8 cellular contexts compared by ENCODE assay signal in the genomic region with DNA sequence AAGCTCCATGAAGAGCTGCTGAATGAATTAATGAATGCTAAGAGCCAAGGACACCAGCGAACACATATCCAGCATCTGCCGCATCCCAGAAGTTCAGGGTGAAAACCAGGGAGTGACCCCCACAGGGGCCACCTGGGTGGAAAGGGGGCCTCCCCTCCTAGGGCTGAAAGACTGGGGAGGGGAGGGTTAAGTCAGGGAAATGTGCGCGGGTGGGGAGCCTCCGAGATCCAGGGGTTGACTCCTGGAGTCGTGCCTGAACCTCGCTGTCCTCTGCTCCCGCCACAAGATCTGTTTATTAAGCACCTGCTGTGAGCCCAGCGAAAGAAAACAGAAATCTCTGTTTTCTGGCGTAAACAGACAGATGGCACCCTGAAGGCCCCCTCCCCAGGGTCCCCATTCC. TPM values are rescaled to one million over a fixed set of nuclear protein-coding genes. Genes with fewer than 3 reads are reported as not detected.
DNase-seq lines count a peak whose midpoint lies in the region; ATAC-seq, FAIRE-seq and TF ChIP-seq lines count a peak whose summit lies in the region.
"Not testable (repeated sequence)": the region's sequence is repeated elsewhere in the genome, so short reads cannot be mapped to it uniquely, and the experiment has no call there.

No MANE protein-coding gene starts in this region.

- H3K4me2 ChIP-seq in Loucy (ENCODE audit: low read depth, low read length, poor library complexity, severe bottlenecking) (peak overlapping the region; percentile 93), HepG2 (ENCODE audit: low read depth, low read length) (peak overlapping the region; percentile 65), trophoblast cell (ENCODE audit: low read length) (peak overlapping the region; percentile 96)
- H3K4me2 ChIP-seq in GM12878 (ENCODE audit: control insufficient read depth, insufficient read depth): not testable (repeated sequence)

- CTCF ChIA-PET in CD4-positive, alpha-beta memory T cell (lab: Charles Lee; ENCODE audit: partially characterized antibody): interaction anchor here (1.6 kb wide), 1 partner anchor 58 kb away, joined by 5 read pairs; a partner anchor contains a TSS
- CTCF ChIA-PET in activated B cell treated with CpG ODN at 0.5 μM for 24 hours (lab: Charles Lee); HepG2 (lab: Yijun Ruan, JAX; ENCODE audit: low intra/inter-chr PET ratio, low total read pairs): not testable (repeated sequence)
- CTCF ChIA-PET in GM12878 (lab: Yijun Ruan, JAX): interaction anchor here (0.8 to 2.4 kb wide), 2 partner anchors 58 to 419 kb away, joined by 3 to 7 read pairs; a partner anchor contains a TSS

- peak overlapping the region; percentile 59 for H3K27ac ChIP-seq in CD4-positive, alpha-beta memory T cell (ENCODE audit: low read depth, low read length)
- not testable (repeated sequence) for H3K27ac ChIP-seq in GM12878 (ENCODE audit: control insufficient read depth, insufficient read depth); HepG2 (ENCODE audit: extremely low read length, insufficient read depth, low read length); trophoblast cell (ENCODE audit: low read depth, low read length)
- H3K27ac ChIP-seq in tibial artery: peak overlapping the region; percentile 82 to 85

- H3K27ac Mint-ChIP-seq in CD4-positive, alpha-beta memory T cell: peak overlapping the region; percentile 36 to 94 (median 87)
- peak overlapping the region; percentile 70 for H3K27ac Mint-ChIP-seq in activated B cell treated with CpG ODN at 0.5 μM for 24 hours

- RAD21 ChIA-PET in GM12878 (lab: Charles Lee; ENCODE audit: unreplicated experiment): not testable (repeated sequence)

- H3F3A ChIP-seq in Loucy (ENCODE audit: low read depth): not testable (repeated sequence)

- H3K9me3 ChIP-seq in CD4-positive, alpha-beta memory T cell (ENCODE audit: control insufficient read depth in 1 of 2, low read length in 2 of 2); Loucy (ENCODE audit: insufficient read depth, low read depth, low read length); GM12878 (replicated peaks; ENCODE audit: control insufficient read depth, insufficient read depth, low read length); HepG2 (ENCODE audit: low read length); trophoblast cell (ENCODE audit: insufficient read depth, low read depth, low read length); tibial artery: not testable (repeated sequence)

- not testable (repeated sequence) for H3K36me3 ChIP-seq in CD4-positive, alpha-beta memory T cell (ENCODE audit: insufficient read depth, low read length); Loucy (ENCODE audit: insufficient read depth, low read length); GM12878 (ENCODE audit: control insufficient read depth in 2 of 2, insufficient read depth in 2 of 2, low read length in 1 of 2); HepG2 (replicated peaks in 1 of 2; ENCODE audit: control insufficient read depth in 1 of 2, insufficient read depth in 2 of 2, low read length in 2 of 2); trophoblast cell (ENCODE audit: control insufficient read depth in 1 of 2, insufficient read depth in 2 of 2, low read length in 2 of 2); tibial artery

- not testable (repeated sequence) for DNase-seq in CD4-positive, alpha-beta memory T cell; activated B cell treated with CpG ODN at 0.5 μM for 24 hours; GM12878 (ENCODE audit: low read depth, low spot score); epithelial cell of proximal tubule (ENCODE audit: low read depth); HepG2 (ENCODE audit: low spot score); trophoblast cell; tibial artery

- H4K91ac ChIP-seq in trophoblast cell (ENCODE audit: low read depth, low read length): not testable (repeated sequence)

- not testable (repeated sequence) for H3K9me3 Mint-ChIP-seq in CD4-positive, alpha-beta memory T cell; activated B cell treated with CpG ODN at 0.5 μM for 24 hours

- not testable (repeated sequence) for FAIRE-seq in GM12878 (lab: Jason Lieb, UNC); HepG2 (lab: Jason Lieb, UNC)

- not testable (repeated sequence) for H3K18ac ChIP-seq in trophoblast cell (ENCODE audit: low read length)

- WGBS in GM12878 (ENCODE audit: insufficient coverage, insufficient replicate concordance, low lambda C conversion rate, missing lambda C conversion rate): 81% methylated on average over 10 of the region's 10 CpGs
- WGBS in HepG2 (ENCODE audit: low lambda C conversion rate): 62% methylated on average over 2 of the region's 10 CpGs
- WGBS in trophoblast cell (ENCODE audit: extremely low coverage, insufficient coverage, insufficient read length): no CpG with 5 or more reads among the region's 10 CpGs

- TF ChIP-seq CTCF in Loucy (conservative IDR thresholded peaks at IDR 0.05; ENCODE audit: low read length); activated B cell treated with CpG ODN at 0.5 μM for 24 hours (IDR thresholded peaks at IDR 0.05); GM12878 (IDR thresholded peaks at IDR 0.05 in 2 of 3, conservative IDR thresholded peaks at IDR 0.05 in 1 of 3; ENCODE audit: control insufficient read depth in 2 of 3, extremely low read depth in 1 of 3, insufficient read depth in 1 of 3, low read depth in 3 of 3, low read length in 3 of 3); epithelial cell of proximal tubule (conservative IDR thresholded peaks at IDR 0.05; ENCODE audit: low read depth, low read length); HepG2 (CRISPR knock-in tag; IDR thresholded peaks at IDR 0.05); tibial artery (IDR thresholded peaks at IDR 0.05): not testable (repeated sequence)

- not testable (repeated sequence) for H3K14ac ChIP-seq in trophoblast cell (ENCODE audit: low read length)

- not testable (repeated sequence) for H2AFZ ChIP-seq in Loucy (ENCODE audit: low read length); GM12878 (ENCODE audit: control insufficient read depth, low read depth, low read length); HepG2 (ENCODE audit: low read length); trophoblast cell (ENCODE audit: insufficient read depth, low read length, poor library complexity)

- H3K27me3 Mint-ChIP-seq in CD4-positive, alpha-beta memory T cell; activated B cell treated with CpG ODN at 0.5 μM for 24 hours: not testable (repeated sequence)

- POLR2A ChIA-PET in CD4-positive, alpha-beta memory T cell (lab: Charles Lee; ENCODE audit: partially characterized antibody): interaction anchor here (1.0 to 1.9 kb wide), 3 partner anchors 16 to 130 kb away, joined by 3 to 6 read pairs (median 3); a partner anchor contains a TSS
- POLR2A ChIA-PET in activated B cell treated with CpG ODN at 0.5 μM for 24 hours (lab: Charles Lee): interaction anchor here (0.6 kb wide), 1 partner anchor 127 kb away, joined by 4 read pairs; no protein-coding TSS in a partner anchor
- POLR2A ChIA-PET in GM12878 (lab: Charles Lee): not testable (repeated sequence)
- POLR2A ChIA-PET in HepG2 (lab: Yijun Ruan, JAX): interaction anchor here (1.3 kb wide), 1 partner anchor 57 kb away, joined by 3 read pairs; a partner anchor contains a TSS

- not testable (repeated sequence) for H3K9me2 ChIP-seq in Loucy (replicated peaks; ENCODE audit: low read depth, low read length)

- not testable (repeated sequence) for TF ChIP-seq POLR2A in GM12878 (IDR thresholded peaks at IDR 0.05; ENCODE audit: low read depth, low read length); HepG2 (IDR thresholded peaks at IDR 0.05; ENCODE audit: insufficient read depth in 1 of 2, low read depth in 2 of 2, low read length in 2 of 2)

- in situ Hi-C loops in GM12878 (cut with MboI); HepG2 (cut with HindIII; ENCODE audit: extremely low pct_ligation_motif_present, low pct_unique_long_range_greater_than_20kb): not testable (repeated sequence)

- H3K4me3 ChIP-seq in CD4-positive, alpha-beta memory T cell (ENCODE audit: low read length in 2 of 2); trophoblast cell (ENCODE audit: low read depth, low read length): not testable (repeated sequence)
- H3K4me3 ChIP-seq in Loucy (ENCODE audit: low read length, poor library complexity, severe bottlenecking) (peak overlapping the region; percentile 87), GM12878 (peak overlapping the region; percentile 70; the same call in 1 of the 2 replicates), epithelial cell of proximal tubule (ENCODE audit: low read depth, low read length) (peak overlapping the region; percentile 89), HepG2 (replicated peaks in 1 of 3; ENCODE audit: insufficient read depth in 1 of 3, low read depth in 2 of 3, low read length in 3 of 3) (peak overlapping the region; percentile 86 to 93 (median 92); a peak in 5 of 6 replicates), tibial artery (peak overlapping the region; percentile 73 to 90)

- H2AK5ac ChIP-seq in trophoblast cell (ENCODE audit: low read length): not testable (repeated sequence)

- H3K4me3 Mint-ChIP-seq in CD4-positive, alpha-beta memory T cell: peak overlapping the region; percentile 77 to 91 (median 82)
- H3K4me3 Mint-ChIP-seq in activated B cell treated with CpG ODN at 0.5 μM for 24 hours: peak overlapping the region; percentile 78

- peaks cover 8 to 34% (median 17%) of the 10 kb centered on the region in 4 donors for H3K4me1 Mint-ChIP-seq in CD4-positive, alpha-beta memory T cell
- peaks cover 24% of the 10 kb centered on the region for H3K4me1 Mint-ChIP-seq in activated B cell treated with CpG ODN at 0.5 μM for 24 hours

- H4K8ac ChIP-seq in trophoblast cell (ENCODE audit: low read depth, low read length): not testable (repeated sequence)

- intact Hi-C loops in CD4-positive, alpha-beta memory T cell (cut with micrococcal nuclease): loop anchor here (5.0 kb wide), 1 partner anchor 131 kb away; a partner anchor contains a TSS
- intact Hi-C loops in activated B cell treated with CpG ODN at 0.5 μM for 24 hours (cut with micrococcal nuclease): loop anchor here (10.0 kb wide), 1 partner anchor 53 kb away; a partner anchor contains a TSS
- intact Hi-C loops in GM12878 (cut with micrococcal nuclease; ENCODE audit: unreplicated experiment): loop anchor here (5.0 kb wide), 1 partner anchor 56 kb away; a partner anchor contains a TSS
- intact Hi-C loops in HepG2 (cut with micrococcal nuclease; ENCODE audit: unreplicated experiment); tibial artery (cut with DNase I; ENCODE audit: low total_unique reads): not testable (repeated sequence)

- not testable (repeated sequence) for TF ChIP-seq RAD21 in GM12878 (IDR thresholded peaks at IDR 0.05; ENCODE audit: insufficient read depth, low read depth, low read length); HepG2 (CRISPR knock-in tag; IDR thresholded peaks at IDR 0.05)

- SMC1A ChIA-PET in GM12878 (lab: Charles Lee; ENCODE audit: uncharacterized antibody, unreplicated experiment): interaction anchor here (1.0 kb wide), 1 partner anchor 58 kb away, joined by 3 read pairs; a partner anchor contains a TSS

- not testable (repeated sequence) for H4K20me1 ChIP-seq in Loucy (ENCODE audit: insufficient read depth, low read length, poor library complexity, severe bottlenecking); GM12878 (ENCODE audit: control insufficient read depth, insufficient read depth); HepG2 (ENCODE audit: insufficient read depth, low read length)

- not testable (repeated sequence) for H4K12ac ChIP-seq in trophoblast cell (ENCODE audit: low read depth, low read length)

- not testable (repeated sequence) for H2BK5ac ChIP-seq in trophoblast cell (ENCODE audit: low read depth, low read length, poor library complexity)

- H3K4ac ChIP-seq in trophoblast cell (ENCODE audit: low read depth, low read length): not testable (repeated sequence)

- TF ChIP-seq EP300 in GM12878 (IDR thresholded peaks at IDR 0.05; ENCODE audit: borderline replicate concordance in 1 of 2, control insufficient read depth in 1 of 2, low read depth in 2 of 2, low read length in 2 of 2); HepG2 (IDR thresholded peaks at IDR 0.05; ENCODE audit: low read depth in 2 of 2, low read length in 2 of 2); HepG2 (CRISPR knock-in tag; IDR thresholded peaks at IDR 0.05; ENCODE audit: borderline replicate concordance): not testable (repeated sequence)

- not testable (repeated sequence) for H3K79me1 ChIP-seq in trophoblast cell (ENCODE audit: low read length)

- not testable (repeated sequence) for H3K27me3 ChIP-seq in CD4-positive, alpha-beta memory T cell (ENCODE audit: insufficient read depth, low read length); Loucy (ENCODE audit: insufficient read depth, low read length, poor library complexity, severe bottlenecking); GM12878 (replicated peaks in 1 of 2; ENCODE audit: control insufficient read depth in 2 of 2, insufficient read depth in 2 of 2, low read length in 1 of 2); HepG2 (ENCODE audit: control insufficient read depth in 1 of 2, insufficient read depth in 2 of 2, low read length in 2 of 2); trophoblast cell (ENCODE audit: insufficient read depth, low read length); tibial artery

- H2BK120ac ChIP-seq in trophoblast cell (ENCODE audit: insufficient read depth, low read length, poor library complexity): not testable (repeated sequence)

- H3K79me2 ChIP-seq in Loucy (ENCODE audit: insufficient read depth, low read length); GM12878 (ENCODE audit: control insufficient read depth, insufficient read depth, low read length); HepG2 (ENCODE audit: insufficient read depth, low read length); trophoblast cell (ENCODE audit: control insufficient read depth, insufficient read depth, low read length, poor library complexity): not testable (repeated sequence)

- not testable (repeated sequence) for ATAC-seq in activated B cell treated with CpG ODN at 0.5 μM for 24 hours (ENCODE audit: low read depth); GM12878; HepG2

- not testable (repeated sequence) for H2BK12ac ChIP-seq in trophoblast cell (ENCODE audit: low read length)

- not testable (repeated sequence) for H3K4me1 ChIP-seq in CD4-positive, alpha-beta memory T cell (ENCODE audit: insufficient read depth, low read length); Loucy (ENCODE audit: insufficient read depth, low read length, poor library complexity, severe bottlenecking); GM12878 (ENCODE audit: control insufficient read depth, insufficient read depth, low read length); trophoblast cell (ENCODE audit: control insufficient read depth in 1 of 2, insufficient read depth in 2 of 2, low read length in 2 of 2)
- H3K4me1 ChIP-seq in HepG2 (ENCODE audit: insufficient read depth, low read length): peaks cover 36% of the 10 kb centered on the region
- peaks cover 0 to 17% (median 10%) of the 10 kb centered on the region in 4 donors for H3K4me1 ChIP-seq in tibial artery

- BruUV-seq in GM12878 (replicated peaks; lab: Mats Ljungman, UMichigan); HepG2 (replicated peaks; lab: Mats Ljungman, UMichigan): not testable (repeated sequence)

- not testable (repeated sequence) for H3K23ac ChIP-seq in trophoblast cell (ENCODE audit: low read length)

- peak overlapping the region; percentile 59 for H3K9ac ChIP-seq in Loucy (ENCODE audit: low read depth, low read length, poor library complexity, severe bottlenecking)
- not testable (repeated sequence) for H3K9ac ChIP-seq in GM12878 (ENCODE audit: control insufficient read depth, insufficient read depth, low read length); trophoblast cell (ENCODE audit: low read length)
- peak overlapping the region; percentile 68 for H3K9ac ChIP-seq in HepG2 (ENCODE audit: insufficient read depth, low read depth, low read length)

- not testable (repeated sequence) for H3K36me3 Mint-ChIP-seq in CD4-positive, alpha-beta memory T cell; activated B cell treated with CpG ODN at 0.5 μM for 24 hours (ENCODE audit: low read depth)

RNA-seq across cellular contexts. Expression of a gene that starts 16.0 kb away (rescaled TPM):
- 1,000 to 10,000 TPM; 3,010 to 3,866 TPM for total RNA-seq in CD4-positive, alpha-beta memory T cell
- polyA plus RNA-seq in CD4-positive, alpha-beta memory T cell: not detected
- 3,526 and 4,195 TPM in 2 replicates for total RNA-seq in activated B cell treated with CpG ODN at 0.5 μM for 24 hours
- under 0.01 TPM in 2 replicates for total RNA-seq in GM12878 (2013; cell fraction: nucleolus; rRNA removed)
- total RNA-seq in GM12878 (2014; rRNA removed): under 0.01 TPM in 2 replicates
- 20,946 and 25,634 TPM in 2 replicates for total RNA-seq in GM12878 (2014; rRNA removed; fragmentation: Illumina TruSeq; extraction: Trizol)
- total RNA-seq in GM12878 (2021): 2,403 and 2,678 TPM in 2 replicates
- polyA plus RNA-seq in GM12878 (2011; ENCODE audit: low read depth): not detected
- polyA plus RNA-seq in GM12878 (2011; rRNA removed): 82.4 and 113 TPM in 2 replicates
- polyA plus RNA-seq in GM12878 (2011; cell fraction: cytosol; rRNA removed): under 0.01 TPM in 1 of 2 replicates, not detected in the other
- under 0.01 TPM in 2 replicates for polyA plus RNA-seq in GM12878 (2011; cell fraction: nucleus; rRNA removed)
- polyA plus RNA-seq in GM12878 (2012): 66.2 TPM in 1 of 2 replicates, not detected in the other
- not detected in 2 replicates for polyA plus RNA-seq in GM12878 (2014; fragmentation: Illumina TruSeq; extraction: Trizol)
- polyA plus RNA-seq in GM12878 (2014; fragmentation: Nextera tagmentation; extraction: Ambion mirVana): 1 to 10 TPM; 4.5 to 4.9 TPM
- not detected in 2 replicates for polyA plus RNA-seq in GM12878 (2014; rRNA removed)
- 1 to 10 TPM; 2.6 to 3.6 TPM for polyA plus RNA-seq in GM12878 (2016; fragmentation: Nextera tagmentation; extraction: Ambion mirVana)
- under 0.01 and 12,429 TPM in 2 replicates for polyA minus RNA-seq in GM12878 (2011; rRNA and poly(A)+ RNA removed)
- 90,580 and 95,504 TPM in 2 replicates for polyA minus RNA-seq in GM12878 (2011; cell fraction: cytosol; rRNA and poly(A)+ RNA removed)
- 67,711 and 110,374 TPM in 2 replicates for polyA minus RNA-seq in GM12878 (2011; cell fraction: nucleus; rRNA and poly(A)+ RNA removed)
- under 0.01 TPM in 2 replicates for total RNA-seq in epithelial cell of proximal tubule
- total RNA-seq in HepG2 (2016; rRNA removed; fragmentation: Illumina TruSeq; extraction: Trizol): 859 and 11,018 TPM in 2 replicates
- 16,281 and 17,236 TPM in 2 replicates for total RNA-seq in HepG2 (2016; cell fraction: cytosol; rRNA removed; fragmentation: Illumina TruSeq; extraction: Trizol; ENCODE audit: low read depth)
- total RNA-seq in HepG2 (2016; cell fraction: insoluble cytoplasmic fraction; rRNA removed; fragmentation: Illumina TruSeq; extraction: Trizol): 1,309 and 10,613 TPM in 2 replicates
- 2,848 and 3,475 TPM in 2 replicates for total RNA-seq in HepG2 (2016; cell fraction: membrane; rRNA removed; fragmentation: Illumina TruSeq; extraction: Trizol)
- total RNA-seq in HepG2 (2016; cell fraction: nucleus; rRNA removed; fragmentation: Illumina TruSeq; extraction: Trizol): 52,466 and 64,417 TPM in 2 replicates
- under 0.01 TPM in 2 replicates for polyA plus RNA-seq in HepG2 (2011; rRNA removed)
- under 0.01 TPM in 2 replicates for polyA plus RNA-seq in HepG2 (2011; cell fraction: cytosol; rRNA removed)
- under 0.01 TPM in 2 replicates for polyA plus RNA-seq in HepG2 (2011; cell fraction: nucleus; rRNA removed)
- polyA plus RNA-seq in HepG2 (2012): 59.2 and 78.2 TPM in 2 replicates
- 27.3 and 44.4 TPM in 2 replicates for polyA plus RNA-seq in HepG2 (2016; cell fraction: cytosol; fragmentation: Illumina TruSeq; extraction: Trizol; ENCODE audit: low read depth)
- not detected in 2 replicates for polyA plus RNA-seq in HepG2 (2016; cell fraction: insoluble cytoplasmic fraction; fragmentation: Illumina TruSeq; extraction: Trizol; ENCODE audit: low read depth)
- not detected in 2 replicates for polyA plus RNA-seq in HepG2 (2016; cell fraction: membrane; fragmentation: Illumina TruSeq; extraction: Trizol; ENCODE audit: low read depth)
- 32.8 TPM in 1 of 2 replicates, not detected in the other for polyA plus RNA-seq in HepG2 (2016; cell fraction: nucleus; fragmentation: Illumina TruSeq; extraction: Trizol; ENCODE audit: insufficient read depth, low read depth)
- polyA minus RNA-seq in HepG2 (2011; rRNA and poly(A)+ RNA removed; ENCODE audit: low replicate concordance): 12,820 and 15,604 TPM in 2 replicates
- polyA minus RNA-seq in HepG2 (2011; cell fraction: cytosol; rRNA and poly(A)+ RNA removed): 90,102 and 105,040 TPM in 2 replicates
- 42,574 and 58,030 TPM in 2 replicates for polyA minus RNA-seq in HepG2 (2011; cell fraction: nucleus; rRNA and poly(A)+ RNA removed)
- polyA plus RNA-seq in trophoblast cell (2013): not detected in 2 replicates

RNA-seq across cellular contexts. Expression of a gene that starts 57.5 kb away (rescaled TPM):
- 100 to 1,000 TPM; 154 to 165 TPM for total RNA-seq in CD4-positive, alpha-beta memory T cell
- polyA plus RNA-seq in CD4-positive, alpha-beta memory T cell: 100 to 1,000 TPM; 243 to 341 TPM
- total RNA-seq in activated B cell treated with CpG ODN at 0.5 μM for 24 hours: 85.5 and 88.4 TPM in 2 replicates
- 90.9 and 92.9 TPM in 2 replicates for total RNA-seq in GM12878 (2013; cell fraction: nucleolus; rRNA removed)
- 76.6 and 76.9 TPM in 2 replicates for total RNA-seq in GM12878 (2014; rRNA removed)
- 53.1 and 56.2 TPM in 2 replicates for total RNA-seq in GM12878 (2014; rRNA removed; fragmentation: Illumina TruSeq; extraction: Trizol)
- 51.3 and 55.4 TPM in 2 replicates for total RNA-seq in GM12878 (2021)
- 34.9 TPM for polyA plus RNA-seq in GM12878 (2011; ENCODE audit: low read depth)
- 78.9 and 98.0 TPM in 2 replicates for polyA plus RNA-seq in GM12878 (2011; rRNA removed)
- 113 and 116 TPM in 2 replicates for polyA plus RNA-seq in GM12878 (2011; cell fraction: cytosol; rRNA removed)
- polyA plus RNA-seq in GM12878 (2011; cell fraction: nucleus; rRNA removed): 88.8 and 94.5 TPM in 2 replicates
- 63.5 and 63.9 TPM in 2 replicates for polyA plus RNA-seq in GM12878 (2012)
- 52.1 and 54.9 TPM in 2 replicates for polyA plus RNA-seq in GM12878 (2014; fragmentation: Illumina TruSeq; extraction: Trizol)
- 10 to 100 TPM; 16.3 to 21.1 TPM for polyA plus RNA-seq in GM12878 (2014; fragmentation: Nextera tagmentation; extraction: Ambion mirVana)
- polyA plus RNA-seq in GM12878 (2014; rRNA removed): 62.7 and 69.3 TPM in 2 replicates
- polyA plus RNA-seq in GM12878 (2016; fragmentation: Nextera tagmentation; extraction: Ambion mirVana): 10 to 100 TPM; 58.7 to 59.2 TPM
- polyA minus RNA-seq in GM12878 (2011; rRNA and poly(A)+ RNA removed): 61.8 and 105 TPM in 2 replicates
- polyA minus RNA-seq in GM12878 (2011; cell fraction: cytosol; rRNA and poly(A)+ RNA removed): 24.5 and 33.2 TPM in 2 replicates
- polyA minus RNA-seq in GM12878 (2011; cell fraction: nucleus; rRNA and poly(A)+ RNA removed): 42.2 and 50.8 TPM in 2 replicates
- total RNA-seq in epithelial cell of proximal tubule: 118 and 131 TPM in 2 replicates
- total RNA-seq in HepG2 (2016; rRNA removed; fragmentation: Illumina TruSeq; extraction: Trizol): 52.3 and 62.6 TPM in 2 replicates
- 9.4 and 10.0 TPM in 2 replicates for total RNA-seq in HepG2 (2016; cell fraction: cytosol; rRNA removed; fragmentation: Illumina TruSeq; extraction: Trizol; ENCODE audit: low read depth)
- total RNA-seq in HepG2 (2016; cell fraction: insoluble cytoplasmic fraction; rRNA removed; fragmentation: Illumina TruSeq; extraction: Trizol): 51.2 and 64.2 TPM in 2 replicates
- 20.2 and 23.2 TPM in 2 replicates for total RNA-seq in HepG2 (2016; cell fraction: membrane; rRNA removed; fragmentation: Illumina TruSeq; extraction: Trizol)
- total RNA-seq in HepG2 (2016; cell fraction: nucleus; rRNA removed; fragmentation: Illumina TruSeq; extraction: Trizol): 22.1 and 26.7 TPM in 2 replicates
- 38.5 and 41.0 TPM in 2 replicates for polyA plus RNA-seq in HepG2 (2011; rRNA removed)
- 48.1 and 54.1 TPM in 2 replicates for polyA plus RNA-seq in HepG2 (2011; cell fraction: cytosol; rRNA removed)
- polyA plus RNA-seq in HepG2 (2011; cell fraction: nucleus; rRNA removed): 22.4 and 27.6 TPM in 2 replicates
- polyA plus RNA-seq in HepG2 (2012): 24.9 and 33.4 TPM in 2 replicates
- polyA plus RNA-seq in HepG2 (2016; cell fraction: cytosol; fragmentation: Illumina TruSeq; extraction: Trizol; ENCODE audit: low read depth): 7.1 and 7.3 TPM in 2 replicates
- polyA plus RNA-seq in HepG2 (2016; cell fraction: insoluble cytoplasmic fraction; fragmentation: Illumina TruSeq; extraction: Trizol; ENCODE audit: low read depth): 55.1 and 59.1 TPM in 2 replicates
- polyA plus RNA-seq in HepG2 (2016; cell fraction: membrane; fragmentation: Illumina TruSeq; extraction: Trizol; ENCODE audit: low read depth): 10.5 and 12.4 TPM in 2 replicates
- 30.2 and 30.4 TPM in 2 replicates for polyA plus RNA-seq in HepG2 (2016; cell fraction: nucleus; fragmentation: Illumina TruSeq; extraction: Trizol; ENCODE audit: insufficient read depth, low read depth)
- 43.7 and 55.9 TPM in 2 replicates for polyA minus RNA-seq in HepG2 (2011; rRNA and poly(A)+ RNA removed; ENCODE audit: low replicate concordance)
- polyA minus RNA-seq in HepG2 (2011; cell fraction: cytosol; rRNA and poly(A)+ RNA removed): 21.5 and 24.9 TPM in 2 replicates
- 18.5 and 22.5 TPM in 2 replicates for polyA minus RNA-seq in HepG2 (2011; cell fraction: nucleus; rRNA and poly(A)+ RNA removed)
- polyA plus RNA-seq in trophoblast cell (2013): 53.0 and 53.9 TPM in 2 replicates
